In the genomic region with DNA sequence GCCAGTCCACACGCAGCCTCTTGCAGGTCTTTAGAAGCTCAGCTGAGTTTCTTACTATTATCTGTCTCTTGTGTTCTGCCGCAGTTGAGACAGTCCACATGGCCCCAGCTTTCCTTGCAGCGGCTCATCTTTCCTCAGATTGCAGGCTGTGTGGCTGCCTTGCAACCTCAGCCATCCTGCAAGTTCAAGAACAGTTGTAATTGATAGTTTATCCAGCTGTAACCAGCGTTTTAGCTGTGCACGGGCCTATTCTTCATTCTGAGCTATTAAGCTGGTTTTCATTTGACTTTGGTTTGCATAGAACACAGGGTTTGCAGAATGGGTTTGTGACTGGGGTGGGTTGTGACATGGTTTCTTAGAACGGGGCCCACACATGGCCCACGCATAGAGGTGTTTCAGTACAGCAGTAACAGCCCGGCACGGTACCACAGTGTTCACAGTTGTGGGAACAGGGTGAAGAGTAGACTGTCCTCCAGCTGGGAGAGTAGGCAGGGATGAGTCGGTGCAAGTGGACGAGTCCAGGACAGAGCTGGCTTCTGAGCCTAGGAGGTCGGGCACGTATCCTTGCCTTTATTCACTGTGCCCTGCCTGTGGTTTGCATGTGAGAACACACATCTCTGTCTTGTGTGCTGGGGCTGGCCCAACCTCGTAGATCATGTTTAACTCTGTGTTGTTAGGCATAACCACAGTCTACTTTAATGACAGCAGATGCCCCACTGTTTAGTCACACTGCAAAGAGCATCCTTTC, we compare ENCODE assay signal across 13 cellular contexts.
DNase-seq lines count a peak whose midpoint lies in the region; ATAC-seq lines count a peak whose summit lies in the region.
"Had no signal": no experiment of that assay in that cellular context is flagged by ENCODE, and none has a peak within 500 bp of the region (broad histone marks: within the 10 kb centered on the region; RNA-seq: fewer than 3 reads in every experiment).

No MANE protein-coding gene starts in this region.

- no peak overlapping the region for H3K27ac Mint-ChIP-seq in activated T-helper 17 cell treated with anti-CD3 and anti-CD28 coated beads, Interleukin-2, amount 50 U/mL, for 72 hours
- H3K27ac Mint-ChIP-seq in activated T-helper 1 cell treated with anti-CD3 and anti-CD28 coated beads, Interleukin-12 subunit alpha, Interleukin-12 subunit beta, Interleukin-2, Interleukin-4 antibody, amounts not matched to agents 30 ng/mL and 10 ng/mL and 1 ng/mL, durations not matched to agents 14 hours and 24 hours and 36 hours, result no peak overlapping the region

- peaks cover 5% of the 10 kb centered on the region for H3K36me3 Mint-ChIP-seq in activated T-helper 17 cell treated with anti-CD3 and anti-CD28 coated beads, Interleukin-2, amount 50 U/mL, for 72 hours (ENCODE audit: low read depth)
- peaks cover 3% of the 10 kb centered on the region for H3K36me3 Mint-ChIP-seq in activated T-helper 1 cell treated with anti-CD3 and anti-CD28 coated beads, Interleukin-12 subunit alpha, Interleukin-12 subunit beta, Interleukin-2, Interleukin-4 antibody, amounts not matched to agents 30 ng/mL and 10 ng/mL and 1 ng/mL, durations not matched to agents 14 hours and 24 hours and 36 hours (ENCODE audit: low read depth)

- intact Hi-C loops in activated T-helper 1 cell treated with anti-CD3 and anti-CD28 coated beads, Interleukin-12 subunit alpha, Interleukin-12 subunit beta, Interleukin-2, Interleukin-4 antibody, amounts not matched to agents 30 ng/mL and 10 ng/mL and 1 ng/mL, durations not matched to agents 14 hours and 24 hours and 36 hours (cut with micrococcal nuclease), result no loop called here

- ATAC-seq in activated T-helper 17 cell treated with anti-CD3 and anti-CD28 coated beads, Interleukin-2, amount 50 U/mL, for 72 hours (replicated peaks), result peak; percentile 72
- no peak for ATAC-seq in HG02571 (IDR thresholded peaks at IDR 0.05; ENCODE audit: unreplicated experiment)

- H3K9me3 Mint-ChIP-seq in activated T-helper 17 cell treated with anti-CD3 and anti-CD28 coated beads, Interleukin-2, amount 50 U/mL, for 72 hours, result no peaks in the 10 kb centered on the region
- H3K9me3 Mint-ChIP-seq in activated T-helper 1 cell treated with anti-CD3 and anti-CD28 coated beads, Interleukin-12 subunit alpha, Interleukin-12 subunit beta, Interleukin-2, Interleukin-4 antibody, amounts not matched to agents 30 ng/mL and 10 ng/mL and 1 ng/mL, durations not matched to agents 14 hours and 24 hours and 36 hours, result no peaks in the 10 kb centered on the region

- H3K4me1 Mint-ChIP-seq in activated T-helper 17 cell treated with anti-CD3 and anti-CD28 coated beads, Interleukin-2, amount 50 U/mL, for 72 hours, result peaks cover 28% of the 10 kb centered on the region
- peaks cover 21% of the 10 kb centered on the region for H3K4me1 Mint-ChIP-seq in activated T-helper 1 cell treated with anti-CD3 and anti-CD28 coated beads, Interleukin-12 subunit alpha, Interleukin-12 subunit beta, Interleukin-2, Interleukin-4 antibody, amounts not matched to agents 30 ng/mL and 10 ng/mL and 1 ng/mL, durations not matched to agents 14 hours and 24 hours and 36 hours (ENCODE audit: low read depth)

- DNase-seq in NCI-H510A treated with DMSO at 0.1 percent for 48 hours (lab: John Stamatoyannopoulos, UW) (peak; percentile 4), NCI-H510A (lab: John Stamatoyannopoulos, UW) (no peak), hepatic stellate cell (ENCODE audit: low spot score) (peak; percentile 56), mesenteric fat pad (ENCODE audit: low spot score) (no peak)
- peak; percentile 52 for DNase-seq in stimulated activated CD8-positive, alpha-beta memory T cell treated with anti-CD3 and anti-CD28 coated beads, Interleukin-4, amount 100 ng/mL, for 48 hours
- no peak for DNase-seq in activated T-helper 1 cell treated with anti-CD3 and anti-CD28 coated beads, Interleukin-12 subunit alpha, Interleukin-12 subunit beta, Interleukin-2, Interleukin-4 antibody, amounts not matched to agents 30 ng/mL and 10 ng/mL and 1 ng/mL, durations not matched to agents 14 hours and 24 hours and 36 hours (ENCODE audit: low spot score)
- DNase-seq: activated gamma-delta T cell; KG1; NK-92 treated with Interleukin-12 subunit alpha and Interleukin-12 subunit beta, amount 100 ng/mL, for 24 hours; stimulated activated CD4-positive, alpha-beta T cell treated with anti-CD3 and anti-CD28 coated beads, Interleukin-4, amount 100 ng/mL, for 4 hours; uterus had no signal

- H3K4me3 Mint-ChIP-seq in activated T-helper 17 cell treated with anti-CD3 and anti-CD28 coated beads, Interleukin-2, amount 50 U/mL, for 72 hours, result no peak overlapping the region
- H3K4me3 Mint-ChIP-seq in activated T-helper 1 cell treated with anti-CD3 and anti-CD28 coated beads, Interleukin-12 subunit alpha, Interleukin-12 subunit beta, Interleukin-2, Interleukin-4 antibody, amounts not matched to agents 30 ng/mL and 10 ng/mL and 1 ng/mL, durations not matched to agents 14 hours and 24 hours and 36 hours, result no peak overlapping the region

- H3K27me3 Mint-ChIP-seq in activated T-helper 17 cell treated with anti-CD3 and anti-CD28 coated beads, Interleukin-2, amount 50 U/mL, for 72 hours, result no peaks in the 10 kb centered on the region
- H3K27me3 Mint-ChIP-seq in activated T-helper 1 cell treated with anti-CD3 and anti-CD28 coated beads, Interleukin-12 subunit alpha, Interleukin-12 subunit beta, Interleukin-2, Interleukin-4 antibody, amounts not matched to agents 30 ng/mL and 10 ng/mL and 1 ng/mL, durations not matched to agents 14 hours and 24 hours and 36 hours (ENCODE audit: insufficient read depth), result no peaks in the 10 kb centered on the region

Comparison
In these comparisons a context has a peak if more than half of its experiments do, and no peak if none do; other contexts are left out.
1. DNase-seq: peak in NCI-H510A treated with DMSO at 0.1 percent for 48 hours (single experiment), hepatic stellate cell (single experiment) and stimulated activated CD8-positive, alpha-beta memory T cell treated with anti-CD3 and anti-CD28 coated beads, Interleukin-4, amount 100 ng/mL, for 48 hours (single experiment); none in NCI-H510A (single experiment), activated T-helper 1 cell treated with anti-CD3 and anti-CD28 coated beads, Interleukin-12 subunit alpha, Interleukin-12 subunit beta, Interleukin-2, Interleukin-4 antibody, amounts not matched to agents 30 ng/mL and 10 ng/mL and 1 ng/mL, durations not matched to agents 14 hours and 24 hours and 36 hours (single experiment) and mesenteric fat pad (single experiment).